ENCODE assay signal across 10 cellular contexts in genomic region chr12:127832172-127832571, GRCh38.
"Had no signal": no experiment of that assay in that cellular context is flagged by ENCODE, and none has a peak within 500 bp of the region (broad histone marks: within the 10 kb centered on the region; RNA-seq: fewer than 3 reads in every experiment).

No MANE protein-coding gene starts in this region.

- ATAC-seq: GM23338, HCT116 had no signal

- H3K4me3 ChIP-seq: GM23248, GM23338, HAP-1 had no signal

- H3K4me1 ChIP-seq: HAP-1 had no signal

- DNase-seq: GM23248, GOT3, H7, H9, HCEC 1CT, HFFc6 had no signal

- H3K9ac ChIP-seq: GM23248 had no signal

- H3K4me2 ChIP-seq: GM23338 had no signal

- H2AFZ ChIP-seq: GM23248, GM23338 had no signal

- FAIRE-seq: H54 had no signal

- H3K9me3 ChIP-seq: HAP-1 had no signal

- H3K36me3 ChIP-seq: HAP-1 had no signal

- H3K27ac ChIP-seq: GM23248 had no signal
